Comparison of ENCODE assay signal across 1 cellular context in genomic region chr7:69232445-69233376, GRCh38.
TF ChIP-seq lines count a peak whose summit lies in the region.

No MANE protein-coding gene starts in this region.

TF ChIP-seq in HepG2, 621 proteins besides CTCF, POLR2A, EP300 and RAD21 (continued from another document):
- TF ChIP-seq HNRNPLL (IDR thresholded peaks at IDR 0.05; ENCODE audit: low read depth, low read length, poor library complexity, severe bottlenecking): no peak
- TF ChIP-seq HMGXB3 (CRISPR knock-in tag; IDR thresholded peaks at IDR 0.05; ENCODE audit: borderline replicate concordance): no peak
- no peak for TF ChIP-seq GRHL1 (CRISPR knock-in tag; conservative IDR thresholded peaks at IDR 0.05)
